Comparison of ENCODE assay signal across 7 cellular contexts in the genomic region with DNA sequence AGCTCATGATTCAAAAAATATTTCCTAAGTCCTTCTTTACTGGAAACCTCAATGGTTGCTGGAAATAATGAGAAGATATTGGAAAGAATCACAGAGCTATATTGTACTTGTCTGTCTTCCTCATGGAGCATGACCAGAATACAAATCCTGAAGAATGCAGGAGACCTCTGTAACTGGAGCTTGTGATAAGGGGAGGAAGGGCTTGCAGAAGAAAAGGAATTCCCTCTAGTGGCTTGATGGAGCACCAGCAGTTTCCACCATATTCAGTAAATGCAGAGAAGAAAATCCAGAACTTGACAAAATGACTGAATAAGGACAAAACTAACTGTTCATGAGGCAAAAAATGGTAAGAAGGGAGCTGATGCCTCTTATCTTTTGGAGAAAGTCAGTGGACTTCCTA.
A peak's percentile ranks its signal among the peaks of the same experiment; 100 is the strongest.
DNase-seq lines count a peak whose midpoint lies in the region; ATAC-seq and TF ChIP-seq lines count a peak whose summit lies in the region.

No MANE protein-coding gene starts in this region.

- ATAC-seq in HG03565 (IDR thresholded peaks at IDR 0.05; ENCODE audit: unreplicated experiment) (peak; percentile 61), WTC11 (peak; percentile 96), left lobe of liver (peak; percentile 80)
- no peak for ATAC-seq in stimulated activated effector memory CD8-positive, alpha-beta T cell treated with anti-CD3 and anti-CD28 coated beads, Interleukin-12 subunit alpha, Interleukin-12 subunit beta, amount 100 ng/mL, for 72 hours

- TF ChIP-seq CTCF in GM13977 (IDR thresholded peaks at IDR 0.05; ENCODE audit: extremely low read depth, insufficient read depth, missing control alignments), result peak; percentile 50
- TF ChIP-seq CTCF in WTC11 (IDR thresholded peaks at IDR 0.05), result peak; percentile 31; the same call in 1 of the 2 replicates

- no peaks in the 10 kb centered on the region for H3K36me3 Mint-ChIP-seq in WTC11
- H3K36me3 Mint-ChIP-seq in stimulated activated effector memory CD8-positive, alpha-beta T cell treated with anti-CD3 and anti-CD28 coated beads, Interleukin-12 subunit alpha, Interleukin-12 subunit beta, amount 100 ng/mL, for 72 hours, result no peaks in the 10 kb centered on the region

- POLR2A ChIA-PET in WTC11 (lab: Charles Lee), result interaction anchor here (0.8 kb wide), 1 partner anchor 161 kb away, joined by 3 read pairs; no protein-coding TSS in a partner anchor

- H3K27ac Mint-ChIP-seq in WTC11, result no peak overlapping the region
- H3K27ac Mint-ChIP-seq in stimulated activated effector memory CD8-positive, alpha-beta T cell treated with anti-CD3 and anti-CD28 coated beads, Interleukin-12 subunit alpha, Interleukin-12 subunit beta, amount 100 ng/mL, for 72 hours, result no peak overlapping the region

- H3K9me3 Mint-ChIP-seq in WTC11, result peaks cover 7% of the 10 kb centered on the region
- no peaks in the 10 kb centered on the region for H3K9me3 Mint-ChIP-seq in stimulated activated effector memory CD8-positive, alpha-beta T cell treated with anti-CD3 and anti-CD28 coated beads, Interleukin-12 subunit alpha, Interleukin-12 subunit beta, amount 100 ng/mL, for 72 hours

- H3K4me3 Mint-ChIP-seq in WTC11, result no peak overlapping the region
- H3K4me3 Mint-ChIP-seq in stimulated activated effector memory CD8-positive, alpha-beta T cell treated with anti-CD3 and anti-CD28 coated beads, Interleukin-12 subunit alpha, Interleukin-12 subunit beta, amount 100 ng/mL, for 72 hours, result no peak overlapping the region

- no peak for DNase-seq in GM13977 (ENCODE audit: low spot score)
- no peak for DNase-seq in WTC11 (ENCODE audit: low spot score)
- DNase-seq in left lobe of liver (ENCODE audit: low spot score), result no peak
- no peak for DNase-seq in COR-L47 (lab: John Stamatoyannopoulos, UW)
- DNase-seq in stimulated activated effector memory CD8-positive, alpha-beta T cell treated with anti-CD3 and anti-CD28 coated beads, Interleukin-12 subunit alpha, Interleukin-12 subunit beta, amount 100 ng/mL, for 72 hours (ENCODE audit: low spot score in 2 of 2), result no peak
- DNase-seq in HuH-7.5 (ENCODE audit: low spot score), result no peak

- in situ Hi-C loops in GM13977 (cut with MboI; ENCODE audit: low pct_unique_long_range_greater_than_20kb, low sequenced_read_pairs, unreplicated experiment), result no loop called here

- CTCF ChIA-PET in WTC11 (lab: Charles Lee), result interaction anchor here (0.8 to 1.2 kb wide), 8 partner anchors 8 to 631 kb away, joined by 3 to 8 read pairs (median 4); no protein-coding TSS in a partner anchor

- H3K4me1 Mint-ChIP-seq in WTC11, result no peaks in the 10 kb centered on the region
- no peaks in the 10 kb centered on the region for H3K4me1 Mint-ChIP-seq in stimulated activated effector memory CD8-positive, alpha-beta T cell treated with anti-CD3 and anti-CD28 coated beads, Interleukin-12 subunit alpha, Interleukin-12 subunit beta, amount 100 ng/mL, for 72 hours

- H3K27me3 Mint-ChIP-seq in WTC11 (ENCODE audit: low read depth), result no peaks in the 10 kb centered on the region

TF ChIP-seq in WTC11, 78 proteins besides CTCF, POLR2A, EP300 and RAD21:
- TF ChIP-seq, protein P1, sequence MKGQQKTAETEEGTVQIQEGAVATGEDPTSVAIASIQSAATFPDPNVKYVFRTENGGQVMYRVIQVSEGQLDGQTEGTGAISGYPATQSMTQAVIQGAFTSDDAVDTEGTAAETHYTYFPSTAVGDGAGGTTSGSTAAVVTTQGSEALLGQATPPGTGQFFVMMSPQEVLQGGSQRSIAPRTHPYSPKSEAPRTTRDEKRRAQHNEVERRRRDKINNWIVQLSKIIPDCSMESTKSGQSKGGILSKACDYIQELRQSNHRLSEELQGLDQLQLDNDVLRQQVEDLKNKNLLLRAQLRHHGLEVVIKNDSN (CRISPR knock-in tag; IDR thresholded peaks at IDR 0.05), result no peak
- TF ChIP-seq ZNF263 (CRISPR knock-in tag; IDR thresholded peaks at IDR 0.05; ENCODE audit: low read depth) (no peak), RELA (CRISPR knock-in tag; IDR thresholded peaks at IDR 0.05; ENCODE audit: borderline replicate concordance) (no peak)
